Comparison of ENCODE assay signal across 22 cellular contexts in genomic region chr18:50569930-50570329, GRCh38. TPM values are rescaled to one million over a fixed set of nuclear protein-coding genes. Genes with fewer than 3 reads are reported as not detected.
DNase-seq lines count a peak whose midpoint lies in the region; FAIRE-seq and TF ChIP-seq lines count a peak whose summit lies in the region.
"Had no signal": no experiment of that assay in that cellular context is flagged by ENCODE, and none has a peak within 500 bp of the region (broad histone marks: within the 10 kb centered on the region; RNA-seq: fewer than 3 reads in every experiment).

No MANE protein-coding gene starts in this region.

- H3K4ac ChIP-seq in H1 (replicated peaks; ENCODE audit: insufficient read length, low read depth, low read length) = no peak overlapping the region

- H4K91ac ChIP-seq in H1 (replicated peaks; ENCODE audit: insufficient read length, low read length) = no peak overlapping the region

- no peak overlapping the region for H3K14ac ChIP-seq in H1 (ENCODE audit: insufficient read length)

- H3K27ac ChIP-seq in HEK293 (ENCODE audit: extremely low read depth, low read depth, low read length) (no peak overlapping the region), H1 (ENCODE audit: low read depth, low read length) (no peak overlapping the region), osteoblast (ENCODE audit: low read depth, low read length) (no peak overlapping the region)
- H3K27ac ChIP-seq: 22Rv1, C4-2B had no signal

- H2AFZ ChIP-seq in H1 (ENCODE audit: low read length) = no peak overlapping the region
- H2AFZ ChIP-seq in osteoblast (ENCODE audit: low read length) = no peak overlapping the region

- FAIRE-seq in H1 (lab: Jason Lieb, UNC) = peak; percentile 42
- FAIRE-seq: D721Med, HTR-8/SVneo had no signal

- H3K79me1 ChIP-seq in H1 (ENCODE audit: low read depth, low read length) = no peaks in the 10 kb centered on the region

- H3K4me1 ChIP-seq in HEK293 (ENCODE audit: control insufficient read depth, insufficient read depth, low read length) (no peaks in the 10 kb centered on the region), H1 (replicated peaks in 1 of 4; ENCODE audit: control insufficient read depth in 3 of 4, insufficient read depth in 4 of 4, low read length in 3 of 4) (peaks cover 0 to 8% (median 1%) of the 10 kb centered on the region in 4 experiments; a peak in 4 of 7 replicates), osteoblast (ENCODE audit: insufficient read depth, low read length) (no peaks in the 10 kb centered on the region)

- TF ChIP-seq EP300 in H1 (IDR thresholded peaks at IDR 0.05; ENCODE audit: borderline replicate concordance in 1 of 2, low read depth in 2 of 2, low read length in 2 of 2) = no peak

- H2BK12ac ChIP-seq in H1 (ENCODE audit: low read depth, low read length) = no peak overlapping the region

- H3K9me3 ChIP-seq in HEK293 (ENCODE audit: control insufficient read depth, insufficient read depth, low read depth, low read length) (no peaks in the 10 kb centered on the region; the same call in 1 of the 2 replicates), H1 (ENCODE audit: insufficient read depth in 2 of 2, low read depth in 1 of 2, low read length in 1 of 2) (no peaks in the 10 kb centered on the region), osteoblast (ENCODE audit: low read depth, low read length) (no peaks in the 10 kb centered on the region)

- H3K36me3 ChIP-seq in HEK293 (ENCODE audit: control insufficient read depth in 2 of 2, insufficient read depth in 1 of 2, low read length in 2 of 2) (no peaks in the 10 kb centered on the region), H1 (ENCODE audit: control insufficient read depth in 2 of 4, insufficient read depth in 4 of 4, low read length in 3 of 4) (no peaks in the 10 kb centered on the region), osteoblast (ENCODE audit: insufficient read depth, low read length) (no peaks in the 10 kb centered on the region)

- POLR2A ChIA-PET in HEK293 (lab: Yijun Ruan, JAX) = no interaction called here
- POLR2A ChIA-PET in H1 (lab: Charles Lee; ENCODE audit: partially characterized antibody) = no interaction called here

- no peak overlapping the region for H3K4me3 ChIP-seq in HEK293 (ENCODE audit: low read depth, low read length)
- H3K4me3 ChIP-seq in H1 (ENCODE audit: extremely low read depth in 1 of 4, insufficient read depth in 2 of 4, low read depth in 3 of 4, low read length in 4 of 4) = no peak overlapping the region; a peak in 1 of 8 replicates
- H3K4me3 ChIP-seq in osteoblast (ENCODE audit: insufficient read depth, low read length) = no peak overlapping the region

- no peak overlapping the region for H3K18ac ChIP-seq in H1 (ENCODE audit: extremely low read depth, low read length)

- no peak overlapping the region for H4K5ac ChIP-seq in H1 (ENCODE audit: insufficient read length, low read depth, low read length)

- no peak for TF ChIP-seq RAD21 in H1 (IDR thresholded peaks at IDR 0.05 in 1 of 2, conservative IDR thresholded peaks at IDR 0.05 in 1 of 2; ENCODE audit: low read depth in 2 of 2, low read length in 2 of 2)

- no peak overlapping the region for H3K9ac ChIP-seq in H1 (replicated peaks in 1 of 4; ENCODE audit: extremely low read depth in 1 of 4, low read depth in 3 of 4, low read length in 3 of 4)

- H3K4me2 ChIP-seq in H1 (ENCODE audit: insufficient read depth in 1 of 2, low read depth in 2 of 2, low read length in 2 of 2) = no peak overlapping the region
- H3K4me2 ChIP-seq in osteoblast (ENCODE audit: insufficient read depth, low read length) = no peak overlapping the region

- no peak overlapping the region for H3K56ac ChIP-seq in H1 (replicated peaks; ENCODE audit: insufficient read length, low read depth, low read length)

- H2AK5ac ChIP-seq in H1 (ENCODE audit: low read depth, low read length) = no peak overlapping the region

- CTCF ChIA-PET in HEK293 (lab: Yijun Ruan, JAX) = no interaction called here
- CTCF ChIA-PET in H1 (lab: Charles Lee; ENCODE audit: partially characterized antibody) = interaction anchor here (0.8 to 6.6 kb wide), 8 partner anchors 9 to 248 kb away, joined by 3 to 64 read pairs (median 3); no protein-coding TSS in a partner anchor

- peak; percentile 17 for DNase-seq in DMS 273 (lab: John Stamatoyannopoulos, UW; ENCODE audit: unreplicated experiment)
- no peak for DNase-seq in DMS 273 treated with DMSO at 0.1 percent for 48 hours (lab: John Stamatoyannopoulos, UW)
- peak; percentile 51 for DNase-seq in OCI-M2 (lab: John Stamatoyannopoulos, UW; ENCODE audit: unreplicated experiment)
- DNase-seq in H1 (ENCODE audit: low read depth in 1 of 2, low spot score in 2 of 2) = no peak
- DNase-seq in activated CD4-positive, alpha-beta T cell treated with anti-CD3 and anti-CD28 coated beads for 1 hour = no peak
- DNase-seq in NCI-H526 (lab: John Stamatoyannopoulos, UW) = no peak
- DNase-seq in osteoblast (ENCODE audit: insufficient read length, low spot score, missing footprints) = no peak
- DNase-seq: AML-193, DND-41, GDM1, HCEC 1CT, IMR-90, Karpas-422, NCI-H1417 treated with DMSO at 0.1 percent for 48 hours, NCI-H2029, NCI-H226, NCI-H82 had no signal

- no peak overlapping the region for H4K8ac ChIP-seq in H1 (ENCODE audit: extremely low read depth, insufficient read depth, low read length)

- no peak for TF ChIP-seq CTCF in HEK293 (tag by site-specific recombination; IDR thresholded peaks at IDR 0.05)
- TF ChIP-seq CTCF in H1 (IDR thresholded peaks at IDR 0.05; ENCODE audit: control extremely low read depth in 1 of 3, insufficient read depth in 1 of 3, low read depth in 1 of 3, low read length in 3 of 3) = no peak
- TF ChIP-seq CTCF in osteoblast (IDR thresholded peaks at IDR 0.05; ENCODE audit: extremely low read depth, low read depth, low read length) = no peak

- H3K79me2 ChIP-seq in H1 (ENCODE audit: control insufficient read depth in 1 of 2, insufficient read depth in 2 of 2, low read length in 2 of 2) = no peaks in the 10 kb centered on the region
- H3K79me2 ChIP-seq in osteoblast (ENCODE audit: insufficient read depth, low read length) = no peaks in the 10 kb centered on the region

- H2BK15ac ChIP-seq in H1 (ENCODE audit: low read length) = no peak overlapping the region

- H2BK20ac ChIP-seq in H1 (ENCODE audit: low read length) = no peak overlapping the region

- no peaks in the 10 kb centered on the region for H4K20me1 ChIP-seq in H1 (replicated peaks in 1 of 2; ENCODE audit: control insufficient read depth in 1 of 2, insufficient read depth in 2 of 2, low read length in 2 of 2)
- H4K20me1 ChIP-seq in osteoblast (ENCODE audit: insufficient read depth, low read length) = no peaks in the 10 kb centered on the region

- no peaks in the 10 kb centered on the region for H3K23me2 ChIP-seq in H1 (ENCODE audit: low read depth, low read length)

- H2BK5ac ChIP-seq in H1 (ENCODE audit: low read depth, low read length) = no peak overlapping the region

- no peak overlapping the region for H3K23ac ChIP-seq in H1 (ENCODE audit: insufficient read length)

- H3K27me3 ChIP-seq in H1 (replicated peaks in 1 of 4; ENCODE audit: control insufficient read depth in 3 of 4, extremely low read depth in 1 of 4, insufficient read depth in 3 of 4, low read length in 3 of 4) = no peaks in the 10 kb centered on the region
- H3K27me3 ChIP-seq in osteoblast (ENCODE audit: insufficient read depth, low read length) = no peaks in the 10 kb centered on the region

- TF ChIP-seq POLR2A in H1 (IDR thresholded peaks at IDR 0.05; ENCODE audit: control extremely low read depth in 1 of 2, low read depth in 2 of 2, low read length in 2 of 2) = no peak

- no peak overlapping the region for H2BK120ac ChIP-seq in H1 (replicated peaks; ENCODE audit: low read depth, low read length)

TF ChIP-seq in HEK293, 187 proteins besides CTCF, POLR2A, EP300 and RAD21 (continues in another document):
- TF ChIP-seq, protein P1, sequence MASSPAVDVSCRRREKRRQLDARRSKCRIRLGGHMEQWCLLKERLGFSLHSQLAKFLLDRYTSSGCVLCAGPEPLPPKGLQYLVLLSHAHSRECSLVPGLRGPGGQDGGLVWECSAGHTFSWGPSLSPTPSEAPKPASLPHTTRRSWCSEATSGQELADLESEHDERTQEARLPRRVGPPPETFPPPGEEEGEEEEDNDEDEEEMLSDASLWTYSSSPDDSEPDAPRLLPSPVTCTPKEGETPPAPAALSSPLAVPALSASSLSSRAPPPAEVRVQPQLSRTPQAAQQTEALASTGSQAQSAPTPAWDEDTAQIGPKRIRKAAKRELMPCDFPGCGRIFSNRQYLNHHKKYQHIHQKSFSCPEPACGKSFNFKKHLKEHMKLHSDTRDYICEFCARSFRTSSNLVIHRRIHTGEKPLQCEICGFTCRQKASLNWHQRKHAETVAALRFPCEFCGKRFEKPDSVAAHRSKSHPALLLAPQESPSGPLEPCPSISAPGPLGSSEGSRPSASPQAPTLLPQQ (tag by site-specific recombination; IDR thresholded peaks at IDR 0.05) = 0 out of 2 replicates have a peak, but pooled peaks have one; percentile 52

TF ChIP-seq in H1, 55 proteins besides CTCF, POLR2A, EP300 and RAD21:
- TF ChIP-seq CHD2 (IDR thresholded peaks at IDR 0.05; ENCODE audit: low read length) (no peak), RBBP5 (IDR thresholded peaks at IDR 0.05; ENCODE audit: borderline replicate concordance, low read depth, low read length) (no peak), RNF2 (IDR thresholded peaks at IDR 0.05; ENCODE audit: borderline replicate concordance, low read depth, low read length, missing control alignments, poor library complexity, severe bottlenecking) (no peak), NANOG (IDR thresholded peaks at IDR 0.05; ENCODE audit: insufficient read depth, low read depth, low read length, poor library complexity, severe bottlenecking) (no peak), TEAD4 (IDR thresholded peaks at IDR 0.05; ENCODE audit: low read depth, low read length) (no peak), POLR2AphosphoS5 (IDR thresholded peaks at IDR 0.05; ENCODE audit: low read depth, low read length) (no peak), TAF1 (IDR thresholded peaks at IDR 0.05; ENCODE audit: low read depth, low read length) (no peak), RFX5 (IDR thresholded peaks at IDR 0.05; ENCODE audit: borderline replicate concordance, low read depth, low read length) (no peak), HDAC2 (IDR thresholded peaks at IDR 0.05; ENCODE audit: borderline replicate concordance in 1 of 2, low read depth in 2 of 2, low read length in 2 of 2) (no peak), BACH1 (IDR thresholded peaks at IDR 0.05; ENCODE audit: low read length) (no peak)
TF ChIP-seq in H1: peak in this region for 0.

RNA-seq across cellular contexts. Expression of gene MAPK4, which starts 10.0 kb away (rescaled TPM):
- 2.1 and 3.2 TPM in 2 replicates for total RNA-seq in H1 (2021; fragmentation: NEBNext Ultra II Directional; extraction: Animal tissue kit (Norgen Biotek cat#: 25700))
- 3.3 and 3.7 TPM in 2 replicates for polyA plus RNA-seq in H1 (2011; rRNA removed)
- polyA plus RNA-seq in H1 (2011; cell fraction: cytosol; rRNA removed) = 2.8 TPM
- polyA plus RNA-seq in H1 (2011; cell fraction: nucleus; rRNA removed) = 2.9 TPM
- polyA plus RNA-seq in H1 (2012, experiment 1 of 2) = 2.9 to 3.8 TPM (median 3.2 TPM) in 4 replicates
- 2.2 TPM for polyA plus RNA-seq in H1 (2012, experiment 2 of 2)
- polyA plus RNA-seq in H1 (2013, experiment 1 of 2) = 1.2 TPM
- polyA plus RNA-seq in H1 (2013, experiment 2 of 2) = 1.3 TPM
- 5.5 and 5.9 TPM in 2 replicates for polyA minus RNA-seq in H1 (2011; rRNA and poly(A)+ RNA removed)
- polyA minus RNA-seq in H1 (2011; cell fraction: cytosol; rRNA and poly(A)+ RNA removed) = 3.2 TPM
- polyA minus RNA-seq in H1 (2011; cell fraction: nucleus; rRNA and poly(A)+ RNA removed) = 4.1 TPM
- total RNA-seq in osteoblast = not detected in 2 replicates
- total RNA-seq: IMR-90 had no signal
- polyA plus RNA-seq: IMR-90 had no signal

Comparison
In these comparisons a context has a peak if more than half of its experiments do, and no peak if none do; other contexts are left out.
1. DNase-seq: peak in DMS 273 (single experiment) and OCI-M2 (single experiment); none in DMS 273 treated with DMSO at 0.1 percent for 48 hours (single experiment), H1 (0 of 2), activated CD4-positive, alpha-beta T cell treated with anti-CD3 and anti-CD28 coated beads for 1 hour (single experiment), NCI-H526 (0 of 2) and osteoblast (single experiment).